ENCODE assay signal across 23 cellular contexts in the genomic region with DNA sequence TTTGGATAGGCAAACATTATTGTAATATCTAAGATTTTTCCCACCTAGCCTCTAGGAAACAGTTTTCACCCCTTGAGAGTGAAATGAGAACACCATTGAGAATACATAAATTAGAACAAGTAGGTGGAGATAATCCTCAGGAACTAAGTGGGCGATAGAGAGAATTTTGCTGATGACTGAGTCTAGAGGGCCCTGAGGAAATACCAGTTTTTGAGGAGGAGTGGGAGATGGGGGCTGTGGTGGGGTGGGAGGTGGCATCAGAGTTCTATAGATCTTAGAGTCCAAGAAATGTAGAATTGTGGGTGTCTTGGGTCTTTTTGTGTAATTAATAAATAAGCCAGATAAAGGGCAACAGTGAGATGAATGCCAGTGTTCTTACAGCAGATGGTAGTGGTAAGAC. TPM values are rescaled to one million over a fixed set of nuclear protein-coding genes. Genes with fewer than 3 reads are reported as not detected.
"Had no signal": no experiment of that assay in that cellular context is flagged by ENCODE, and none has a peak within 500 bp of the region (broad histone marks: within the 10 kb centered on the region; RNA-seq: fewer than 3 reads in every experiment).

No MANE protein-coding gene starts in this region.

- H3K9me3 Mint-ChIP-seq: naive thymus-derived CD4-positive, alpha-beta T cell; nephron had no signal

- H3K27me3 Mint-ChIP-seq: naive thymus-derived CD4-positive, alpha-beta T cell had no signal

- H3K27ac Mint-ChIP-seq: nephron had no signal

- DNase-seq: cortex of kidney; dorsolateral prefrontal cortex; effector CD4-positive, alpha-beta T cell; left cardiac atrium; left lung; mesendoderm; midbrain; naive thymus-derived CD4-positive, alpha-beta T cell; occipital lobe; ovary; posterior cingulate gyrus; right lobe of liver; stimulated activated CD4-positive, alpha-beta T cell treated with anti-CD3 and anti-CD28 coated beads, Interleukin-12 subunit alpha, Interleukin-12 subunit beta, amount 100 ng/mL, for 4 hours; stimulated activated CD4-positive, alpha-beta T cell treated with anti-CD3 and anti-CD28 coated beads, Interleukin-1b, Interleukin-23, amount 100 ng/mL, for 48 hours; stimulated activated CD4-positive, alpha-beta T cell treated with anti-CD3 and anti-CD28 coated beads, Interleukin-4, amount 100 ng/mL, for 1 hour; stimulated activated CD8-positive, alpha-beta memory T cell treated with anti-CD3 and anti-CD28 coated beads, Interleukin-4, amount 100 ng/mL, for 48 hours; stimulated activated naive CD4-positive, alpha-beta T cell treated with Interleukin-2 at 50 U/mL for 16 hours; stomach; thyroid gland; trophoblast cell had no signal

- H3K27me3 ChIP-seq: dorsolateral prefrontal cortex, left lung, ovary, right lobe of liver, stomach, thyroid gland, vagina had no signal

- H3K27ac ChIP-seq: dorsolateral prefrontal cortex, left lung, ovary, right lobe of liver, stomach, thyroid gland, vagina had no signal

- H3K36me3 ChIP-seq: ovary, right lobe of liver, thyroid gland, vagina had no signal

- H3K4me1 ChIP-seq: left lung, right lobe of liver, stomach, thyroid gland, vagina had no signal

- H3K9me3 ChIP-seq: left lung, ovary, right lobe of liver, stomach, thyroid gland, vagina had no signal

- H3K4me3 ChIP-seq: dorsolateral prefrontal cortex, left lung, ovary, right lobe of liver, smooth muscle cell, stomach, thyroid gland, vagina had no signal

- H3K4me3 Mint-ChIP-seq: naive thymus-derived CD4-positive, alpha-beta T cell; nephron had no signal

RNA-seq across cellular contexts. Expression of a gene that starts 11.8 kb away (rescaled TPM):
- polyA plus RNA-seq: naive thymus-derived CD4-positive, alpha-beta T cell had no signal
